ENCODE assay signal across 34 cellular contexts in genomic region chr15:34780725-34781124, GRCh38.
"Had no signal": no experiment of that assay in that cellular context is flagged by ENCODE, and none has a peak within 500 bp of the region (broad histone marks: within the 10 kb centered on the region; RNA-seq: fewer than 3 reads in every experiment).

No MANE protein-coding gene starts in this region.

- DNase-seq: Karpas-422, Kasumi-1, MG63, MM.1S, MV-4-11, NCI-H1048, NCI-H1092, NCI-H1092 treated with DMSO at 0.1 percent for 48 hours, NCI-H1105, NCI-H1105 treated with DMSO at 0.1 percent for 48 hours, NCI-H1417, NCI-H1417 treated with DMSO at 0.1 percent for 48 hours, NCI-H1436, NCI-H1436 treated with DMSO at 0.1 percent for 48 hours, NCI-H146, NCI-H1694, NCI-H1694 treated with DMSO at 0.1 percent for 48 hours, NCI-H187, NCI-H187 treated with DMSO at 0.1 percent for 48 hours, NCI-H1930, NCI-H2029, NCI-H2029 treated with DMSO at 0.1 percent for 48 hours, NCI-H2081, NCI-H2081 treated with DMSO at 0.1 percent for 48 hours, NCI-H2107, NCI-H2171, NCI-H2171 treated with DMSO at 0.1 percent for 48 hours, NCI-H2227 treated with DMSO at 0.1 percent for 48 hours, NCI-H226, NCI-H345, NCI-H446, NCI-H446 treated with DMSO at 0.1 percent for 48 hours, NCI-H510A, NCI-H510A treated with DMSO at 0.1 percent for 48 hours had no signal

- H3K4me3 ChIP-seq: MG63 had no signal
